ENCODE assay signal across 20 cellular contexts in the genomic region with DNA sequence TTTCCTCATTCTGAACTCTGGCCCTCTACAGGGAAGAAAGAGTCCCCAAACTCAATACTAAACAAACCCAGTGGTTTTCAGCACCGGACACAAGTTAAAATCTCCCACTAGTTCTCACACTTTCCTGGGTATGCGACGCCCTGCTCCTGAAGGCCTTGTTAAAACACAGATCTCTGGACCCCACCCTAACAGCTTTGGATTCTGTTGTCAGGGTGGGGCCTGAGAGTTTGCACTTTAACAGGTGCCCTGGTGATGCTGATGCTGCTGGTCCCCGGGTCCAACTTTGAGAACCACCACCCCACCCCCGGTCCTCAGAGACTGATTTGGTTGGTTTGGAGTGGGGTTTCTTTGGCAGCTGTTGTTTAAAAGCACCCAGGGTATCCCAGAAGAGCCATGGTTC.
"Had no signal": no experiment of that assay in that cellular context is flagged by ENCODE, and none has a peak within 500 bp of the region (broad histone marks: within the 10 kb centered on the region; RNA-seq: fewer than 3 reads in every experiment).

No MANE protein-coding gene starts in this region.

- H3K9me3 ChIP-seq: esophagus muscularis mucosa, gastrocnemius medialis, heart right ventricle, left lung, ovary, right atrium auricular region, stomach, tibial artery had no signal

- FAIRE-seq: small intestine had no signal

- H3K36me3 ChIP-seq: esophagus muscularis mucosa, gastrocnemius medialis, heart right ventricle, left lung, ovary, right atrium auricular region, stomach, tibial artery had no signal

- H3K27me3 ChIP-seq: esophagus muscularis mucosa, gastrocnemius medialis, heart right ventricle, left lung, ovary, right atrium auricular region, stomach had no signal

- DNase-seq: effector memory CD8-positive, alpha-beta T cell; gastrocnemius medialis; heart right ventricle; islet precursor cell; left lung; mesenchymal stem cell; midbrain; naive B cell; nephron progenitor cell; ovary; small intestine; stimulated activated CD4-positive, alpha-beta T cell treated with anti-CD3 and anti-CD28 coated beads, Interleukin-12 subunit alpha, Interleukin-12 subunit beta, amount 100 ng/mL, for 4 hours; stimulated activated naive CD4-positive, alpha-beta T cell; stomach; tibial artery had no signal

- H3K4me3 Mint-ChIP-seq: dendritic cell treated with granulocyte-macrophage colony-stimulating factor and Interleukin-4, amounts not matched to agents 40 ng/mL and 50 ng/mL, for 4 days; effector memory CD8-positive, alpha-beta T cell; naive B cell; nephron progenitor cell had no signal

- H3K4me1 ChIP-seq: left lung had no signal

- H3K9me3 Mint-ChIP-seq: dendritic cell treated with granulocyte-macrophage colony-stimulating factor and Interleukin-4, amounts not matched to agents 40 ng/mL and 50 ng/mL, for 4 days; effector memory CD8-positive, alpha-beta T cell had no signal

- H3K27ac Mint-ChIP-seq: dendritic cell treated with granulocyte-macrophage colony-stimulating factor and Interleukin-4, amounts not matched to agents 40 ng/mL and 50 ng/mL, for 4 days; effector memory CD8-positive, alpha-beta T cell had no signal

- H3K27ac ChIP-seq: epithelial cell of prostate, esophagus muscularis mucosa, gastrocnemius medialis, heart right ventricle, right atrium auricular region, tibial artery had no signal

- H3K4me3 ChIP-seq: esophagus muscularis mucosa, gastrocnemius medialis, heart right ventricle, left lung, lung, ovary, right atrium auricular region, stomach, tibial artery had no signal

- ATAC-seq: effector memory CD8-positive, alpha-beta T cell; gastrocnemius medialis; left lung had no signal
